Comparison of ENCODE assay signal across 9 cellular contexts in the genomic region with DNA sequence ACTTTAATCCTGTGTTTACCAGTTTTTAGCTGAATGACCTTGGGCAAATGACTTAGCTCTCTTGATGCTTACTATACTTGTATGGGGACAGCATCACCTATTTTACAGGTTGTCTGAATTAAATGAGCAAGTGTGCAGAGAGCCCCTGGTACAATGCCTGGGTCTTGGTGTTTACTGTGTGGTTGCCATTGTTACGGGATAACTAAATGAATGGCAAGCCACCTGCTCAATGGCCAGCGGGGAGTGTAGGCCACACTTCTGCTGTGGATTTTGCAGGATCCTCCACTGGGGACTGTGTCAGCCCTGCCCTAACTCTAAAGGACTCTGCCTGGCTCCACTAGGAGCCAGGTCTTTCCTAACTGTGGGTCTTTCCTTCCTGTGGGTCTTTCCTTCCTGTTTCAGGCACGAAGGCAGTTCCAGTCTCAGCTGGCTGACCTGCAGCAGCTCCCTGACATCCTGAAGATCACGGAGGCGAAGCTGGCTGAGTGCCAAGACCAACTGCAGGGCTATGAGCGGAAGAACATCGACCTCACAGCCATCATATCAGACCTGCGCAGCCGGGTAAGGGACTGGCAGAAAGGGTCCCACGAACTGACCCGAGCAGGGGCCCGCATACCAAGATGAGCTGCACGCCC. TPM values are rescaled to one million over a fixed set of nuclear protein-coding genes. Genes with fewer than 3 reads are reported as not detected.
DNase-seq lines count a peak whose midpoint lies in the region; ATAC-seq and TF ChIP-seq lines count a peak whose summit lies in the region.
"Had no signal": no experiment of that assay in that cellular context is flagged by ENCODE, and none has a peak within 500 bp of the region (broad histone marks: within the 10 kb centered on the region; RNA-seq: fewer than 3 reads in every experiment).

No MANE protein-coding gene starts in this region.

- WGBS in mesenchymal stem cell = 94% methylated on average over 13 of the region's 13 CpGs

- ATAC-seq in GM21515 (IDR thresholded peaks at IDR 0.05; ENCODE audit: unreplicated experiment) (no peak), HG03521 (IDR thresholded peaks at IDR 0.05; ENCODE audit: unreplicated experiment) (no peak)

- no peak overlapping the region for H3K23ac ChIP-seq in mesenchymal stem cell (ENCODE audit: low read length in 2 of 2)

- H2BK120ac ChIP-seq in mesenchymal stem cell (ENCODE audit: low read depth, low read length) = no peak overlapping the region

- no peaks in the 10 kb centered on the region for H3K9me3 ChIP-seq in mesenchymal stem cell (ENCODE audit: control insufficient read depth, low read length)
- H3K9me3 ChIP-seq: upper lobe of left lung had no signal

- no peak overlapping the region for H4K91ac ChIP-seq in mesenchymal stem cell (ENCODE audit: low read length)

- no peak overlapping the region for H3K4me3 ChIP-seq in mesenchymal stem cell (ENCODE audit: insufficient read depth in 1 of 2, low read depth in 1 of 2, low read length in 2 of 2)
- H3K4me3 ChIP-seq: upper lobe of left lung had no signal

- DNase-seq in COLO668 (lab: John Stamatoyannopoulos, UW; ENCODE audit: unreplicated experiment) (peak; percentile 92), NCI-H2029 treated with DMSO at 0.1 percent for 48 hours (lab: John Stamatoyannopoulos, UW) (peak; percentile 23), brain pericyte (ENCODE audit: low read depth, low spot score) (peak; percentile 30), mesenchymal stem cell (no peak), GM13977 (ENCODE audit: low spot score) (no peak), ACHN (no peak)

- in situ Hi-C loops in GM13977 (cut with MboI; ENCODE audit: low pct_unique_long_range_greater_than_20kb, low sequenced_read_pairs, unreplicated experiment) (no loop called here), ACHN (cut with HindIII; ENCODE audit: low pct_ligation_motif_present, low pct_unique_long_range_greater_than_20kb, low sequenced_read_pairs) (no loop called here)

- H3K14ac ChIP-seq in mesenchymal stem cell (ENCODE audit: low read length in 2 of 2) = no peak overlapping the region

- no peak overlapping the region for H2BK15ac ChIP-seq in mesenchymal stem cell (ENCODE audit: low read depth, poor library complexity, severe bottlenecking)

- H3K9ac ChIP-seq in mesenchymal stem cell (ENCODE audit: low read length) = no peak overlapping the region

- peaks cover 2% of the 10 kb centered on the region for H3K79me1 ChIP-seq in mesenchymal stem cell (replicated peaks; ENCODE audit: low read length, poor library complexity, severe bottlenecking)

- no peak for TF ChIP-seq CTCF in GM13977 (IDR thresholded peaks at IDR 0.05; ENCODE audit: extremely low read depth, insufficient read depth, missing control alignments)

- peaks cover 45 to 76% of the 10 kb centered on the region in 2 experiments for H3K36me3 ChIP-seq in mesenchymal stem cell (ENCODE audit: control insufficient read depth in 1 of 2, insufficient read depth in 2 of 2, low read depth in 1 of 2, low read length in 2 of 2)

- H2AK5ac ChIP-seq in mesenchymal stem cell (ENCODE audit: low read length, severe bottlenecking) = no peak overlapping the region

- H3K4me1 ChIP-seq in mesenchymal stem cell (ENCODE audit: control insufficient read depth, insufficient read depth, low read depth, low read length) = peaks cover 8% of the 10 kb centered on the region

- H4K8ac ChIP-seq in mesenchymal stem cell (ENCODE audit: low read length) = no peak overlapping the region

- H3K4me2 ChIP-seq in mesenchymal stem cell (ENCODE audit: low read length, poor library complexity, severe bottlenecking) = no peak overlapping the region

- H2AFZ ChIP-seq in mesenchymal stem cell (ENCODE audit: low read depth, low read length) = no peak overlapping the region

- H2BK12ac ChIP-seq in mesenchymal stem cell (ENCODE audit: low read length in 2 of 2) = no peak overlapping the region

- peak overlapping the region; percentile 60 for H3K27ac ChIP-seq in mesenchymal stem cell (ENCODE audit: low read length, poor library complexity, severe bottlenecking)

- H3K18ac ChIP-seq in mesenchymal stem cell (ENCODE audit: low read depth in 1 of 2, low read length in 2 of 2) = no peak overlapping the region

- no peak overlapping the region for H2BK5ac ChIP-seq in mesenchymal stem cell (ENCODE audit: low read depth, low read length, poor library complexity, severe bottlenecking)

- H3K4ac ChIP-seq in mesenchymal stem cell (ENCODE audit: low read depth in 1 of 2, low read length in 2 of 2) = no peak overlapping the region

- H3K27me3 ChIP-seq in mesenchymal stem cell (ENCODE audit: control insufficient read depth in 1 of 2, insufficient read depth in 1 of 2, low read length in 2 of 2) = no peaks in the 10 kb centered on the region
- H3K27me3 ChIP-seq: upper lobe of left lung had no signal

RNA-seq across cellular contexts. Expression of a gene that starts 10.3 kb away (rescaled TPM):
- polyA plus RNA-seq in mesenchymal stem cell (2013, experiment 1 of 2) = 9.8 TPM
- polyA plus RNA-seq in mesenchymal stem cell (2013, experiment 2 of 2) = 10.1 TPM

RNA-seq across cellular contexts. Expression of a gene that starts 38.4 kb away (rescaled TPM):
- polyA plus RNA-seq in mesenchymal stem cell (2013, experiment 1 of 2) = 20.1 TPM
- 20.1 TPM for polyA plus RNA-seq in mesenchymal stem cell (2013, experiment 2 of 2)

RNA-seq across cellular contexts. Expression of a gene that starts 58.2 kb away (rescaled TPM):
- polyA plus RNA-seq in mesenchymal stem cell (2013, experiment 1 of 2) = 107 TPM
- polyA plus RNA-seq in mesenchymal stem cell (2013, experiment 2 of 2) = 95.5 TPM

Comparison
In these comparisons a context has a peak if more than half of its experiments do, and no peak if none do; other contexts are left out.
1. DNase-seq: peak in COLO668 (single experiment), NCI-H2029 treated with DMSO at 0.1 percent for 48 hours (single experiment) and brain pericyte (single experiment); none in mesenchymal stem cell (single experiment), GM13977 (single experiment) and ACHN (single experiment).